10 cellular contexts compared by ENCODE assay signal in the genomic region with DNA sequence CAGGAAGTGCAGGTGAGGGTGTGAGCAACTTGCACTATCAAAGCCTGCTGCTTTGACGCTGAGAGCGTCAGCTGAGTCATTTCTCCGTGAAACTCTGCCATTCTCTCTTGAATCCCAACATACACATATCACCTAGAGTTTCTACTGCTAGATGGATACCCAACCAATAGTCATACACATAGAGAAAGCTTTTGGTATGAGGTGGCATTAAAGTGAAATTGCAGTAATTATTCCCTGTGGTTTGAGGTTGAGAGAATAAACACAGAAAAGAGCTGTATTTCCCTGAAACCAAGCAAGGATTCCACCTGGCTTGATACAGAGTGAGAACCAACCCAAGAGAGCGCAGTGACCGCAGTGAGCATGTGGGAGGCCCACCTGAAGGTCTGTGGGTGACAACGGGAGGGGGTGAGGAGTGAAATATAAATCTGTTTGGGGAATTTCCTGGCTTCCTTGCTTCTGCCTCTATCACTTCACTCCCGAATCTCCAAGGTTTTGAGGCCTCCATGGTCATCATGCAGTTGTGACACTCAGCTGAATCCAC. TPM values are rescaled to one million over a fixed set of nuclear protein-coding genes. Genes with fewer than 3 reads are reported as not detected.
DNase-seq lines count a peak whose midpoint lies in the region; ATAC-seq lines count a peak whose summit lies in the region.
"Had no signal": no experiment of that assay in that cellular context is flagged by ENCODE, and none has a peak within 500 bp of the region (broad histone marks: within the 10 kb centered on the region; RNA-seq: fewer than 3 reads in every experiment).

No MANE protein-coding gene starts in this region.

- no peak overlapping the region for H2AFZ ChIP-seq in GM23248

- no peak overlapping the region for H3K9ac ChIP-seq in GM23248

- H3K4me2 ChIP-seq in GM23248 (ENCODE audit: unreplicated experiment): no peak overlapping the region

- no peaks in the 10 kb centered on the region for H3K9me2 ChIP-seq in GM23248 (ENCODE audit: insufficient read depth)

- no peak overlapping the region for H3K4me3 ChIP-seq in GM23248
- H3K4me3 ChIP-seq: breast epithelium had no signal

- WGBS in GM23248 (ENCODE audit: low coverage in 1 of 2, low lambda C conversion rate in 2 of 2, missing lambda C conversion rate in 2 of 2), 2 experiments: 60 to 62% methylated on average over 7 of the region's 7 CpGs

- no peaks in the 10 kb centered on the region for H3K9me3 ChIP-seq in GM23248 (ENCODE audit: low read depth)
- H3K9me3 ChIP-seq: breast epithelium had no signal

- H3K27me3 Mint-ChIP-seq in activated T-helper 17 cell treated with anti-CD3 and anti-CD28 coated beads, Interleukin-2, amount 50 U/mL, for 72 hours: peaks cover 17% of the 10 kb centered on the region
- H3K27me3 Mint-ChIP-seq in T-cell: peaks cover 7 to 8% of the 10 kb centered on the region in 2 donors

- H4K20me1 ChIP-seq in GM23248 (ENCODE audit: insufficient read depth): no peaks in the 10 kb centered on the region

- no peaks in the 10 kb centered on the region for H3K36me3 ChIP-seq in GM23248 (ENCODE audit: low read depth)
- H3K36me3 ChIP-seq: breast epithelium had no signal

- H3K27me3 ChIP-seq in GM23248 (replicated peaks; ENCODE audit: insufficient read depth): peaks cover 6% of the 10 kb centered on the region; the same call in 1 of the 2 replicates
- H3K27me3 ChIP-seq: breast epithelium had no signal

- H3K27ac ChIP-seq in GM23248: no peak overlapping the region
- H3K27ac ChIP-seq: breast epithelium had no signal

- POLR2A ChIA-PET in T-cell (lab: Charles Lee): no interaction called here

- in situ Hi-C loops in GM23248 (cut with MboI): no loop called here

- no peak overlapping the region for H3K4me3 Mint-ChIP-seq in activated T-helper 17 cell treated with anti-CD3 and anti-CD28 coated beads, Interleukin-2, amount 50 U/mL, for 72 hours
- no peak overlapping the region for H3K4me3 Mint-ChIP-seq in T-cell

- no peaks in the 10 kb centered on the region for H3K36me3 Mint-ChIP-seq in activated T-helper 17 cell treated with anti-CD3 and anti-CD28 coated beads, Interleukin-2, amount 50 U/mL, for 72 hours (ENCODE audit: low read depth)
- H3K36me3 Mint-ChIP-seq in T-cell: no peaks in the 10 kb centered on the region

- peak; percentile 87 for ATAC-seq in GM18519 (IDR thresholded peaks at IDR 0.05; ENCODE audit: low FRiP score, unreplicated experiment)
- peak; percentile 99 for ATAC-seq in GM19452 (IDR thresholded peaks at IDR 0.05; ENCODE audit: unreplicated experiment)
- ATAC-seq in HG02973 (IDR thresholded peaks at IDR 0.05; ENCODE audit: unreplicated experiment): peak; percentile 87
- peak; percentile 94 for ATAC-seq in activated T-helper 17 cell treated with anti-CD3 and anti-CD28 coated beads, Interleukin-2, amount 50 U/mL, for 72 hours (replicated peaks)
- ATAC-seq in T-cell (replicated peaks in 1 of 4): no peak

- peak overlapping the region; percentile 11 for H3K27ac Mint-ChIP-seq in activated T-helper 17 cell treated with anti-CD3 and anti-CD28 coated beads, Interleukin-2, amount 50 U/mL, for 72 hours
- no peak overlapping the region for H3K27ac Mint-ChIP-seq in T-cell

- DNase-seq in GM23248 (no peak), NK-92 (lab: John Stamatoyannopoulos, UW; ENCODE audit: unreplicated experiment) (no peak), T-cell (no peak), AG08395 (ENCODE audit: low spot score) (no peak)
- DNase-seq: DMS79 treated with DMSO at 0.1 percent for 48 hours had no signal

- CTCF ChIA-PET in T-cell (lab: Charles Lee): no interaction called here

- no peaks in the 10 kb centered on the region for H3K4me1 Mint-ChIP-seq in activated T-helper 17 cell treated with anti-CD3 and anti-CD28 coated beads, Interleukin-2, amount 50 U/mL, for 72 hours
- peaks cover 0 to 10% (median 6%) of the 10 kb centered on the region in 3 donors for H3K4me1 Mint-ChIP-seq in T-cell

- H3K4me1 ChIP-seq in GM23248 (ENCODE audit: insufficient read depth): no peaks in the 10 kb centered on the region
- H3K4me1 ChIP-seq: breast epithelium had no signal

- H3K9me3 Mint-ChIP-seq in activated T-helper 17 cell treated with anti-CD3 and anti-CD28 coated beads, Interleukin-2, amount 50 U/mL, for 72 hours: no peaks in the 10 kb centered on the region
- no peaks in the 10 kb centered on the region for H3K9me3 Mint-ChIP-seq in T-cell

- no peaks in the 10 kb centered on the region for H3K79me2 ChIP-seq in GM23248 (ENCODE audit: insufficient read depth)

- H3F3A ChIP-seq in GM23248 (ENCODE audit: insufficient read depth): no peaks in the 10 kb centered on the region

RNA-seq across cellular contexts. Expression of a gene that starts 28.8 kb away (rescaled TPM):
- total RNA-seq in activated T-helper 17 cell treated with anti-CD3 and anti-CD28 coated beads, Interleukin-2, amount 50 U/mL, for 72 hours: 10 to 100 TPM; 35.4 to 36.6 TPM
- 9.9 and 16.2 TPM in 2 replicates for total RNA-seq in GM23248 (2014; rRNA removed; shearing (Covaris generic))
- 37.7 and 40.0 TPM in 2 replicates for polyA plus RNA-seq in GM23248 (2016; fragmentation: Nextera tagmentation; extraction: Ambion mirVana)
- total RNA-seq in T-cell: 10 to 100 TPM; 22.8 to 29.8 (median 28.8) TPM

Comparison
In these comparisons a context has a peak if more than half of its experiments do, and no peak if none do; other contexts are left out.
1. ATAC-seq: peak in GM18519 (single experiment), GM19452 (single experiment), HG02973 (single experiment) and activated T-helper 17 cell treated with anti-CD3 and anti-CD28 coated beads, Interleukin-2, amount 50 U/mL, for 72 hours (single experiment); none in T-cell (0 of 4).